ENCODE assay signal across 1 cellular context in the genomic region with DNA sequence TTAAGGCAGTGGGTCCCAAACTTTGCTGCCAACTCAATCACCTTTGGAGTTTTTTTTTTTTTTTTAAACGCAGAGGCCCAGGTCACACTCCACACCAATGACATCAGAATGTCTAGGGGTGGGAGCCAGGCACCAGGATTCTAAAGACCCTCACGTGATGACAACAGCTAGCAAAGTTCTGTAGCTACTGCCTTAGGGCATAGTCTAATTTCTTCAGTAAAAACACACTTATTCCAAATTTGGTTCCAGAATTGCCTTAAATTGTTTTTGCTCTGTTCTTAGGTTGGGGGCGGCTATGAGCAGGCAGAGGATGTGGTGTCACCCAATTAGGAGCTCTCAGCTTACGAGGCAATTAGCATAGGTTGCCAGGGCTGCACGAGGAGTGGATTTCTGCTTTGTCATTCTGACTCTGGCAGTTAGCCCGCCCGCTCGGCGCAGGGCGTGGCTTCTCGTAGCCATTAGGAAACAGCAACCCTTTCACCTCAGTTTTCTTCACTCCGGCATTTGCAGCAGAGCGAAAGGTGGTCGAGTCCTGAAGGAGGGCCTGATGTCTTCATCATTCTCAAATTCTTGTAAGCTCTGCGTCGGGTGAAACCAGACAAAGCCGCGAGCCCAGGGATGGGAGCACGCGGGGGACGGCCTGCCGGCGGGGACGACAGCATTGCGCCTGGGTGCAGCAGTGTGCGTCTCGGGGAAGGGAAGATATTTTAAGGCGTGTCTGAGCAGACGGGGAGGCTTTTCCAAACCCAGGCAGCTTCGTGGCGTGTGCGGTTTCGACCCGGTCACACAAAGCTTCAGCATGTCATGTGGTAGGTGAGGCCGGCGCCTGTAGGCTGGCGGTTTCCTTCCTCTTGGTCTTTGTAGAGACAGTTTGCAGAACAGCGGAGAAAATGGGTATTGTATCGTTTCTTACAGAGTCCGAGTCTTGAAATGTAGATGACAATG.
A peak's percentile ranks its signal among the peaks of the same experiment; 100 is the strongest.
TF ChIP-seq lines count a peak whose summit lies in the region.

No MANE protein-coding gene starts in this region.

TF ChIP-seq in HepG2, 621 proteins besides CTCF, POLR2A, EP300 and RAD21 (continued from another document and continues in another):
- no peak for TF ChIP-seq ZNF549 (CRISPR knock-in tag; IDR thresholded peaks at IDR 0.05)
- TF ChIP-seq ZNF44 (CRISPR knock-in tag; IDR thresholded peaks at IDR 0.05): 0 out of 2 replicates have a peak, but pooled peaks have one; percentile 59
- TF ChIP-seq, protein P1, sequence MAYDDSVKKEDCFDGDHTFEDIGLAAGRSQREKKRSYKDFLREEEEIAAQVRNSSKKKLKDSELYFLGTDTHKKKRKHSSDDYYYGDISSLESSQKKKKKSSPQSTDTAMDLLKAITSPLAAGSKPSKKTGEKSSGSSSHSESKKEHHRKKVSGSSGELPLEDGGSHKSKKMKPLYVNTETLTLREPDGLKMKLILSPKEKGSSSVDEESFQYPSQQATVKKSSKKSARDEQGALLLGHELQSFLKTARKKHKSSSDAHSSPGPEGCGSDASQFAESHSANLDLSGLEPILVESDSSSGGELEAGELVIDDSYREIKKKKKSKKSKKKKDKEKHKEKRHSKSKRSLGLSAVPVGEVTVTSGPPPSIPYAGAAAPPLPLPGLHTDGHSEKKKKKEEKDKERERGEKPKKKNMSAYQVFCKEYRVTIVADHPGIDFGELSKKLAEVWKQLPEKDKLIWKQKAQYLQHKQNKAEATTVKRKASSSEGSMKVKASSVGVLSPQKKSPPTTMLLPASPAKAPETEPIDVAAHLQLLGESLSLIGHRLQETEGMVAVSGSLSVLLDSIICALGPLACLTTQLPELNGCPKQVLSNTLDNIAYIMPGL (CRISPR knock-in tag; IDR thresholded peaks at IDR 0.05; ENCODE audit: borderline replicate concordance in 1 of 2, low read depth in 1 of 2): peak; percentile 55 to 81; a peak in 2 of 4 replicates
- TF ChIP-seq, protein P2, sequence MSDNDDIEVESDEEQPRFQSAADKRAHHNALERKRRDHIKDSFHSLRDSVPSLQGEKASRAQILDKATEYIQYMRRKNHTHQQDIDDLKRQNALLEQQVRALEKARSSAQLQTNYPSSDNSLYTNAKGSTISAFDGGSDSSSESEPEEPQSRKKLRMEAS (IDR thresholded peaks at IDR 0.05): peak; percentile 74
- TF ChIP-seq BORCS8-MEF2B (CRISPR knock-in tag; IDR thresholded peaks at IDR 0.05): peak; percentile 89
- peak; percentile 67; the same call in 1 of the 2 replicates for TF ChIP-seq AHR (CRISPR knock-in tag; IDR thresholded peaks at IDR 0.05)
- TF ChIP-seq, protein P3, sequence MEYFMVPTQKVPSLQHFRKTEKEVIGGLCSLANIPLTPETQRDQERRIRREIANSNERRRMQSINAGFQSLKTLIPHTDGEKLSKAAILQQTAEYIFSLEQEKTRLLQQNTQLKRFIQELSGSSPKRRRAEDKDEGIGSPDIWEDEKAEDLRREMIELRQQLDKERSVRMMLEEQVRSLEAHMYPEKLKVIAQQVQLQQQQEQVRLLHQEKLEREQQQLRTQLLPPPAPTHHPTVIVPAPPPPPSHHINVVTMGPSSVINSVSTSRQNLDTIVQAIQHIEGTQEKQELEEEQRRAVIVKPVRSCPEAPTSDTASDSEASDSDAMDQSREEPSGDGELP (IDR thresholded peaks at IDR 0.05; ENCODE audit: borderline replicate concordance, low read depth): no peak
- 0 out of 2 replicates have a peak, but pooled peaks have one; percentile 46 for TF ChIP-seq ARHGAP35 (CRISPR knock-in tag; IDR thresholded peaks at IDR 0.05; ENCODE audit: borderline replicate concordance)
- TF ChIP-seq NFKB2 (CRISPR knock-in tag; IDR thresholded peaks at IDR 0.05; ENCODE audit: borderline replicate concordance): peak; percentile 74; the same call in 1 of the 2 replicates
- TF ChIP-seq NFE2 (CRISPR knock-in tag; IDR thresholded peaks at IDR 0.05): peak; percentile 94
- no peak for TF ChIP-seq ZMYM3 (CRISPR knock-in tag; IDR thresholded peaks at IDR 0.05)
- TF ChIP-seq ASH2L (IDR thresholded peaks at IDR 0.05; ENCODE audit: insufficient read length, low read depth, low read length): peak; percentile 58
- TF ChIP-seq, protein P4, sequence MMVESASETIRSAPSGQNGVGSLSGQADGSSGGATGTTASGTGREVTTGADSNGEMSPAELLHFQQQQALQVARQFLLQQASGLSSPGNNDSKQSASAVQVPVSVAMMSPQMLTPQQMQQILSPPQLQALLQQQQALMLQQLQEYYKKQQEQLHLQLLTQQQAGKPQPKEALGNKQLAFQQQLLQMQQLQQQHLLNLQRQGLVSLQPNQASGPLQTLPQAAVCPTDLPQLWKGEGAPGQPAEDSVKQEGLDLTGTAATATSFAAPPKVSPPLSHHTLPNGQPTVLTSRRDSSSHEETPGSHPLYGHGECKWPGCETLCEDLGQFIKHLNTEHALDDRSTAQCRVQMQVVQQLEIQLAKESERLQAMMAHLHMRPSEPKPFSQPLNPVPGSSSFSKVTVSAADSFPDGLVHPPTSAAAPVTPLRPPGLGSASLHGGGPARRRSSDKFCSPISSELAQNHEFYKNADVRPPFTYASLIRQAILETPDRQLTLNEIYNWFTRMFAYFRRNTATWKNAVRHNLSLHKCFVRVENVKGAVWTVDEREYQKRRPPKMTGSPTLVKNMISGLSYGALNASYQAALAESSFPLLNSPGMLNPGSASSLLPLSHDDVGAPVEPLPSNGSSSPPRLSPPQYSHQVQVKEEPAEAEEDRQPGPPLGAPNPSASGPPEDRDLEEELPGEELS (CRISPR knock-in tag; IDR thresholded peaks at IDR 0.05): no peak
- TF ChIP-seq TSC22D2 (CRISPR knock-in tag; IDR thresholded peaks at IDR 0.05; ENCODE audit: borderline replicate concordance): no peak
- no peak for TF ChIP-seq CENPX (CRISPR knock-in tag; IDR thresholded peaks at IDR 0.05)
- TF ChIP-seq, protein P5, sequence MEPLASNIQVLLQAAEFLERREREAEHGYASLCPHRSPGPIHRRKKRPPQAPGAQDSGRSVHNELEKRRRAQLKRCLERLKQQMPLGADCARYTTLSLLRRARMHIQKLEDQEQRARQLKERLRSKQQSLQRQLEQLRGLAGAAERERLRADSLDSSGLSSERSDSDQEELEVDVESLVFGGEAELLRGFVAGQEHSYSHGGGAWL (CRISPR knock-in tag; IDR thresholded peaks at IDR 0.05): peak; percentile 48; the same call in 1 of the 2 replicates
- TF ChIP-seq ATF7-NPFF (CRISPR knock-in tag; IDR thresholded peaks at IDR 0.05; ENCODE audit: low read depth): no peak; the same call in 1 of the 2 replicates
- no peak for TF ChIP-seq ZNF224 (CRISPR knock-in tag; IDR thresholded peaks at IDR 0.05)
- peak; percentile 85; the same call in 1 of the 2 replicates for TF ChIP-seq SIN3A (IDR thresholded peaks at IDR 0.05; ENCODE audit: borderline replicate concordance, low read depth, low read length)
- TF ChIP-seq ZSCAN9 (CRISPR knock-in tag; IDR thresholded peaks at IDR 0.05; ENCODE audit: borderline replicate concordance): peak; percentile 84
- TF ChIP-seq ZNF672 (CRISPR knock-in tag; IDR thresholded peaks at IDR 0.05): no peak
- TF ChIP-seq, protein P6, sequence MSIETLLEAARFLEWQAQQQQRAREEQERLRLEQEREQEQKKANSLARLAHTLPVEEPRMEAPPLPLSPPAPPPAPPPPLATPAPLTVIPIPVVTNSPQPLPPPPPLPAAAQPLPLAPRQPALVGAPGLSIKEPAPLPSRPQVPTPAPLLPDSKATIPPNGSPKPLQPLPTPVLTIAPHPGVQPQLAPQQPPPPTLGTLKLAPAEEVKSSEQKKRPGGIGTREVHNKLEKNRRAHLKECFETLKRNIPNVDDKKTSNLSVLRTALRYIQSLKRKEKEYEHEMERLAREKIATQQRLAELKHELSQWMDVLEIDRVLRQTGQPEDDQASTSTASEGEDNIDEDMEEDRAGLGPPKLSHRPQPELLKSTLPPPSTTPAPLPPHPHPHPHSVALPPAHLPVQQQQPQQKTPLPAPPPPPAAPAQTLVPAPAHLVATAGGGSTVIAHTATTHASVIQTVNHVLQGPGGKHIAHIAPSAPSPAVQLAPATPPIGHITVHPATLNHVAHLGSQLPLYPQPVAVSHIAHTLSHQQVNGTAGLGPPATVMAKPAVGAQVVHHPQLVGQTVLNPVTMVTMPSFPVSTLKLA (IDR thresholded peaks at IDR 0.05): peak; percentile 68
- no peak for TF ChIP-seq TCF7 (IDR thresholded peaks at IDR 0.05; ENCODE audit: low read depth)
- TF ChIP-seq KDM2A (CRISPR knock-in tag; IDR thresholded peaks at IDR 0.05; ENCODE audit: borderline replicate concordance, low read depth): peak; percentile 63; the same call in 1 of the 2 replicates
- TF ChIP-seq TOE1 (CRISPR knock-in tag; IDR thresholded peaks at IDR 0.05): 0 out of 2 replicates have a peak, but pooled peaks have one; percentile 17
- TF ChIP-seq ZNF253 (CRISPR knock-in tag; IDR thresholded peaks at IDR 0.05; ENCODE audit: borderline replicate concordance): no peak
- TF ChIP-seq SP140L (CRISPR knock-in tag; IDR thresholded peaks at IDR 0.05; ENCODE audit: borderline replicate concordance): 0 out of 2 replicates have a peak, but pooled peaks have one; percentile 24
- no peak for TF ChIP-seq GPN1 (CRISPR knock-in tag; IDR thresholded peaks at IDR 0.05; ENCODE audit: borderline replicate concordance)
- peak; percentile 87 for TF ChIP-seq ZNF891 (CRISPR knock-in tag; IDR thresholded peaks at IDR 0.05)
- TF ChIP-seq, protein P7, sequence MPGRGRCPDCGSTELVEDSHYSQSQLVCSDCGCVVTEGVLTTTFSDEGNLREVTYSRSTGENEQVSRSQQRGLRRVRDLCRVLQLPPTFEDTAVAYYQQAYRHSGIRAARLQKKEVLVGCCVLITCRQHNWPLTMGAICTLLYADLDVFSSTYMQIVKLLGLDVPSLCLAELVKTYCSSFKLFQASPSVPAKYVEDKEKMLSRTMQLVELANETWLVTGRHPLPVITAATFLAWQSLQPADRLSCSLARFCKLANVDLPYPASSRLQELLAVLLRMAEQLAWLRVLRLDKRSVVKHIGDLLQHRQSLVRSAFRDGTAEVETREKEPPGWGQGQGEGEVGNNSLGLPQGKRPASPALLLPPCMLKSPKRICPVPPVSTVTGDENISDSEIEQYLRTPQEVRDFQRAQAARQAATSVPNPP (CRISPR knock-in tag; IDR thresholded peaks at IDR 0.05): no peak
- TF ChIP-seq ZNF207 (IDR thresholded peaks at IDR 0.05; ENCODE audit: borderline replicate concordance): no peak
- TF ChIP-seq MAFK (conservative IDR thresholded peaks at IDR 0.05 in 1 of 2, IDR thresholded peaks at IDR 0.05 in 1 of 2; ENCODE audit: low read length in 2 of 2): peak; percentile 86 to 98
- TF ChIP-seq ZNF136 (CRISPR knock-in tag; IDR thresholded peaks at IDR 0.05; ENCODE audit: low read depth): peak; percentile 69; the same call in 1 of the 2 replicates
- peak; percentile 82; the same call in 1 of the 2 replicates for TF ChIP-seq KDM5B (CRISPR knock-in tag; IDR thresholded peaks at IDR 0.05; ENCODE audit: borderline replicate concordance)
- TF ChIP-seq, protein P8, sequence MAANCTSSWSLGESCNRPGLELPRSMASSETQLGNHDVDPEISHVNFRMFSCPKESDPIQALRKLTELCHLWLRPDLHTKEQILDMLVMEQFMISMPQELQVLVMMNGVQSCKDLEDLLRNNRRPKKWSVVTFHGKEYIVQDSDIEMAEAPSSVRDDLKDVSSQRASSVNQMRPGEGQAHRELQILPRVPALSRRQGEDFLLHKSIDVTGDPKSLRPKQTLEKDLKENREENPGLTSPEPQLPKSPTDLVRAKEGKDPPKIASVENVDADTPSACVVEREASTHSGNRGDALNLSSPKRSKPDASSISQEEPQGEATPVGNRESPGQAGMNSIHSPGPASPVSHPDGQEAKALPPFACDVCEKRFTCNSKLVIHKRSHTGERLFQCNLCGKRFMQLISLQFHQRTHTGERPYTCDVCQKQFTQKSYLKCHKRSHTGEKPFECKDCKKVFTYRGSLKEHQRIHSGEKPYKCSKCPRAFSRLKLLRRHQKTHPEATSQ (CRISPR knock-in tag; IDR thresholded peaks at IDR 0.05; ENCODE audit: borderline replicate concordance): 0 out of 2 replicates have a peak, but pooled peaks have one; percentile 66
- TF ChIP-seq XBP1 (CRISPR knock-in tag; IDR thresholded peaks at IDR 0.05): no peak
- TF ChIP-seq, protein P9, sequence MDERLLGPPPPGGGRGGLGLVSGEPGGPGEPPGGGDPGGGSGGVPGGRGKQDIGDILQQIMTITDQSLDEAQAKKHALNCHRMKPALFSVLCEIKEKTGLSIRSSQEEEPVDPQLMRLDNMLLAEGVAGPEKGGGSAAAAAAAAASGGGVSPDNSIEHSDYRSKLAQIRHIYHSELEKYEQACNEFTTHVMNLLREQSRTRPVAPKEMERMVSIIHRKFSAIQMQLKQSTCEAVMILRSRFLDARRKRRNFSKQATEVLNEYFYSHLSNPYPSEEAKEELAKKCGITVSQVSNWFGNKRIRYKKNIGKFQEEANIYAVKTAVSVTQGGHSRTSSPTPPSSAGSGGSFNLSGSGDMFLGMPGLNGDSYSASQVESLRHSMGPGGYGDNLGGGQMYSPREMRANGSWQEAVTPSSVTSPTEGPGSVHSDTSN (CRISPR knock-in tag; IDR thresholded peaks at IDR 0.05): peak; percentile 73
- 0 out of 2 replicates have a peak, but pooled peaks have one; percentile 53 for TF ChIP-seq KLF11 (CRISPR knock-in tag; IDR thresholded peaks at IDR 0.05)
- TF ChIP-seq ZNF431 (CRISPR knock-in tag; IDR thresholded peaks at IDR 0.05; ENCODE audit: borderline replicate concordance, low read depth): no peak
- TF ChIP-seq, protein P10, sequence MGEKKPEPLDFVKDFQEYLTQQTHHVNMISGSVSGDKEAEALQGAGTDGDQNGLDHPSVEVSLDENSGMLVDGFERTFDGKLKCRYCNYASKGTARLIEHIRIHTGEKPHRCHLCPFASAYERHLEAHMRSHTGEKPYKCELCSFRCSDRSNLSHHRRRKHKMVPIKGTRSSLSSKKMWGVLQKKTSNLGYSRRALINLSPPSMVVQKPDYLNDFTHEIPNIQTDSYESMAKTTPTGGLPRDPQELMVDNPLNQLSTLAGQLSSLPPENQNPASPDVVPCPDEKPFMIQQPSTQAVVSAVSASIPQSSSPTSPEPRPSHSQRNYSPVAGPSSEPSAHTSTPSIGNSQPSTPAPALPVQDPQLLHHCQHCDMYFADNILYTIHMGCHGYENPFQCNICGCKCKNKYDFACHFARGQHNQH (CRISPR knock-in tag; IDR thresholded peaks at IDR 0.05): peak; percentile 69; the same call in 1 of the 2 replicates
- peak; percentile 84; the same call in 1 of the 2 replicates for TF ChIP-seq KAT7 (CRISPR knock-in tag; IDR thresholded peaks at IDR 0.05; ENCODE audit: borderline replicate concordance)
- no peak for TF ChIP-seq ZNF670 (CRISPR knock-in tag; IDR thresholded peaks at IDR 0.05; ENCODE audit: borderline replicate concordance)
- TF ChIP-seq, protein P11, sequence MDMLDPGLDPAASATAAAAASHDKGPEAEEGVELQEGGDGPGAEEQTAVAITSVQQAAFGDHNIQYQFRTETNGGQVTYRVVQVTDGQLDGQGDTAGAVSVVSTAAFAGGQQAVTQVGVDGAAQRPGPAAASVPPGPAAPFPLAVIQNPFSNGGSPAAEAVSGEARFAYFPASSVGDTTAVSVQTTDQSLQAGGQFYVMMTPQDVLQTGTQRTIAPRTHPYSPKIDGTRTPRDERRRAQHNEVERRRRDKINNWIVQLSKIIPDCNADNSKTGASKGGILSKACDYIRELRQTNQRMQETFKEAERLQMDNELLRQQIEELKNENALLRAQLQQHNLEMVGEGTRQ (IDR thresholded peaks at IDR 0.05; ENCODE audit: low read depth, low read length): no peak
- TF ChIP-seq, protein P11 (CRISPR knock-in tag; IDR thresholded peaks at IDR 0.05; ENCODE audit: borderline replicate concordance): peak; percentile 63; the same call in 1 of the 2 replicates
- no peak for TF ChIP-seq RAD51 (IDR thresholded peaks at IDR 0.05; ENCODE audit: borderline replicate concordance)
- no peak for TF ChIP-seq SRSF9 (IDR thresholded peaks at IDR 0.05; ENCODE audit: borderline replicate concordance, insufficient read depth, low read depth, low read length, poor library complexity, severe bottlenecking)
